In the genomic region with DNA sequence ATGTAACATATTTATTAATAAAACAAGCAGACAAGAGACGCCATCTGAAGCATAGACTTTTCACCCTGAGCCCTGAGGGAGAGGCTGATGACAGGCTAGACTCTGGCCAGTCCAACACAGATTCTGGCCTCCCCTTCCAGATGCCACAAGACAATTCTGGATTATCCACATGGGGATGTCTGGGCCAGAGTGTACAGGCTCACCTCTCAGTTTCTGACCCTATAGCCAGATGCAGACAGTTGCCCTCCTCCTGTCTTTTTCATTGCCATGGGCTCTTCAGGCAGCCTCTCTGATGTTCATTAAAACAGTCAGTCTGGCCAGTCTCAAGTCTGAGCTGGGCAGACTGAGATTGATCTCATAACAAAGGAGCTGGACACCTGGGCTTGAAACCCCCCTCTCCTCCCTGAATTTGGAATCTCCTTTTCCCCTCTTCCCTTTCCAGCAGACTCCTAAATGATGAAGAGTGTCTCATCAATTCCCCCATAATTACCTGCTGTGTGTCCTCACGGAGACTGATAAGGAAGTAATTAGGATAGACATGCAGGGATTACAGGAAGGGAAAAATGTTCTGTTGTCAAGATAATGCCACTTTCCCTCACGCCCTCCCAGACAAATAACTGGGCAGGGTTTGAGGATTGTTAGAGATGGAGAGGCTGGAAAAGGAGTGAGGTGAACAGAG, we compare ENCODE assay signal across 13 cellular contexts.
DNase-seq lines count a peak whose midpoint lies in the region; TF ChIP-seq lines count a peak whose summit lies in the region.
"Had no signal": no experiment of that assay in that cellular context is flagged by ENCODE, and none has a peak within 500 bp of the region (broad histone marks: within the 10 kb centered on the region; RNA-seq: fewer than 3 reads in every experiment).

No MANE protein-coding gene starts in this region.

- H3K27me3 Mint-ChIP-seq in glutamatergic neuron (ENCODE audit: unreplicated experiment), result peaks cover 2% of the 10 kb centered on the region
- H3K27me3 Mint-ChIP-seq: CD4-positive, CD25-positive, alpha-beta regulatory T cell had no signal

- H3K27me3 ChIP-seq in BLaER1, result no peaks in the 10 kb centered on the region
- H3K27me3 ChIP-seq: BLaER1 treated with 17β-estradiol and CSF1 and Interleukin-3, amounts not matched to agents 10 nM and 100 nM had no signal

- TF ChIP-seq CTCF in glutamatergic neuron (IDR thresholded peaks at IDR 0.05; ENCODE audit: partially characterized antibody, unreplicated experiment), result no peak

- H3K4me1 ChIP-seq in BLaER1, result peaks cover 10% of the 10 kb centered on the region
- H3K4me1 ChIP-seq: A549, HAP-1 had no signal

- DNase-seq in NCI-H146 treated with DMSO at 0.1 percent for 48 hours (lab: John Stamatoyannopoulos, UW; ENCODE audit: unreplicated experiment) (peak; percentile 25), NCI-H748 treated with DMSO at 0.1 percent for 48 hours (lab: John Stamatoyannopoulos, UW) (peak; percentile 22), glutamatergic neuron (no peak), erythroblast (lab: John Stamatoyannopoulos, UW) (no peak), OCI-M1 (lab: John Stamatoyannopoulos, UW) (no peak)
- DNase-seq in effector CD4-positive, alpha-beta T cell, result no peak
- DNase-seq: CD4-positive, CD25-positive, alpha-beta regulatory T cell; DMS53; GF-D8 had no signal

- no peaks in the 10 kb centered on the region for H3K9me3 ChIP-seq in BLaER1
- H3K9me3 ChIP-seq: A549, HAP-1 had no signal

- H3K27ac Mint-ChIP-seq in glutamatergic neuron (ENCODE audit: unreplicated experiment), result peak overlapping the region; percentile 69
- H3K27ac Mint-ChIP-seq: CD4-positive, CD25-positive, alpha-beta regulatory T cell had no signal

- H3K27ac ChIP-seq in BLaER1, result no peak overlapping the region
- H3K27ac ChIP-seq: A549; BLaER1 treated with 17β-estradiol and CSF1 and Interleukin-3, amounts not matched to agents 10 nM and 100 nM had no signal

- H3K4me2 ChIP-seq in BLaER1, result 0 out of 2 replicates have a peak overlapping the region, but pooled peaks have one; percentile 10
- H3K4me2 ChIP-seq: A549 had no signal

- H3K4me1 Mint-ChIP-seq in glutamatergic neuron (ENCODE audit: low read depth, unreplicated experiment), result peaks cover 41% of the 10 kb centered on the region
- H3K4me1 Mint-ChIP-seq: CD4-positive, CD25-positive, alpha-beta regulatory T cell had no signal

- H3K4me3 Mint-ChIP-seq in glutamatergic neuron (ENCODE audit: unreplicated experiment), result peak overlapping the region; percentile 7
- H3K4me3 Mint-ChIP-seq: CD4-positive, CD25-positive, alpha-beta regulatory T cell had no signal

- H3K9ac ChIP-seq in BLaER1, result no peak overlapping the region
- H3K9ac ChIP-seq: BLaER1 treated with 17β-estradiol and CSF1 and Interleukin-3, amounts not matched to agents 10 nM and 100 nM had no signal

- H4K20me1 ChIP-seq in BLaER1, result no peaks in the 10 kb centered on the region

- peaks cover 2% of the 10 kb centered on the region for H3K9me3 Mint-ChIP-seq in glutamatergic neuron (ENCODE audit: unreplicated experiment)

- no peaks in the 10 kb centered on the region for H3K36me3 ChIP-seq in BLaER1
- H3K36me3 ChIP-seq: BLaER1 treated with 17β-estradiol and CSF1 and Interleukin-3, amounts not matched to agents 10 nM and 100 nM; HAP-1 had no signal

- no peak for TF ChIP-seq POLR2A in erythroblast (IDR thresholded peaks at IDR 0.05; ENCODE audit: low read length)

- no peaks in the 10 kb centered on the region for H3K36me3 Mint-ChIP-seq in glutamatergic neuron (ENCODE audit: unreplicated experiment)
- H3K36me3 Mint-ChIP-seq: CD4-positive, CD25-positive, alpha-beta regulatory T cell had no signal

- no peak overlapping the region for H3K4me3 ChIP-seq in BLaER1
- H3K4me3 ChIP-seq: A549; BLaER1 treated with 17β-estradiol and CSF1 and Interleukin-3, amounts not matched to agents 10 nM and 100 nM; HAP-1 had no signal

Comparison
In these comparisons a context has a peak if more than half of its experiments do, and no peak if none do; other contexts are left out.
1. DNase-seq: peak in NCI-H146 treated with DMSO at 0.1 percent for 48 hours (single experiment) and NCI-H748 treated with DMSO at 0.1 percent for 48 hours (single experiment); none in glutamatergic neuron (single experiment), effector CD4-positive, alpha-beta T cell (single experiment), erythroblast (0 of 2) and OCI-M1 (single experiment).